ENCODE assay signal across 23 cellular contexts in genomic region chr19:2497186-2497585, GRCh38. TPM values are rescaled to one million over a fixed set of nuclear protein-coding genes. Genes with fewer than 3 reads are reported as not detected.
A peak's percentile ranks its signal among the peaks of the same experiment; 100 is the strongest.
DNase-seq lines count a peak whose midpoint lies in the region; ATAC-seq and TF ChIP-seq lines count a peak whose summit lies in the region.
"Had no signal": no experiment of that assay in that cellular context is flagged by ENCODE, and none has a peak within 500 bp of the region (broad histone marks: within the 10 kb centered on the region; RNA-seq: fewer than 3 reads in every experiment).

No MANE protein-coding gene starts in this region.

- in situ Hi-C loops in Panc1 (cut with HindIII; ENCODE audit: low pct_unique_long_range_greater_than_20kb, low sequenced_read_pairs), result no loop called here

- peak overlapping the region; percentile 99 for H2BK120ac ChIP-seq in trophoblast cell (ENCODE audit: insufficient read depth, low read length, poor library complexity)

- no peak overlapping the region for H2AFZ ChIP-seq in trophoblast cell (ENCODE audit: insufficient read depth, low read length, poor library complexity)
- H2AFZ ChIP-seq: PC-9 had no signal

- no peak overlapping the region for H3K9ac ChIP-seq in trophoblast cell (ENCODE audit: low read length)

- POLR2A ChIA-PET in Panc1 (lab: Charles Lee), result interaction anchor here (0.6 to 1.4 kb wide), 3 partner anchors 21 to 416 kb away, joined by 3 to 8 read pairs (median 4); partner anchors contain the start of gene GADD45B

- peak overlapping the region; percentile 79 for H2BK5ac ChIP-seq in trophoblast cell (ENCODE audit: low read depth, low read length, poor library complexity)

- peak overlapping the region; percentile 23; the same call in 1 of the 2 replicates for H3K27ac ChIP-seq in Panc1 (ENCODE audit: low read length)
- peak overlapping the region; percentile 56 for H3K27ac ChIP-seq in trophoblast cell (ENCODE audit: low read depth, low read length)
- H3K27ac ChIP-seq: PC-9 had no signal

- no peak overlapping the region for H3K4me2 ChIP-seq in trophoblast cell (ENCODE audit: low read length)
- H3K4me2 ChIP-seq: PC-9 had no signal

- H3K36me3 ChIP-seq in Panc1 (ENCODE audit: control insufficient read depth, insufficient read depth, low read length) (no peaks in the 10 kb centered on the region), trophoblast cell (ENCODE audit: control insufficient read depth in 1 of 2, insufficient read depth in 2 of 2, low read length in 2 of 2) (no peaks in the 10 kb centered on the region)

- peak overlapping the region; percentile 12 for H3K14ac ChIP-seq in trophoblast cell (ENCODE audit: low read length)

- H3K4me1 Mint-ChIP-seq in activated T-helper 17 cell treated with anti-CD3 and anti-CD28 coated beads, Interleukin-2, amount 50 U/mL, for 72 hours, result no peaks in the 10 kb centered on the region

- no peaks in the 10 kb centered on the region for H3K36me3 Mint-ChIP-seq in activated T-helper 17 cell treated with anti-CD3 and anti-CD28 coated beads, Interleukin-2, amount 50 U/mL, for 72 hours (ENCODE audit: low read depth)
- H3K36me3 Mint-ChIP-seq: CD4-positive, CD25-positive, alpha-beta regulatory T cell had no signal

- peaks cover 12% of the 10 kb centered on the region for H3K79me2 ChIP-seq in trophoblast cell (ENCODE audit: control insufficient read depth, insufficient read depth, low read length, poor library complexity)

- H3K4me3 ChIP-seq in Panc1 (ENCODE audit: low read depth in 2 of 2, low read length in 2 of 2) (no peak overlapping the region), trophoblast cell (ENCODE audit: low read depth, low read length) (no peak overlapping the region)
- H3K4me3 ChIP-seq: GM12878, PC-9 had no signal

- no peaks in the 10 kb centered on the region for H3K9me3 Mint-ChIP-seq in activated T-helper 17 cell treated with anti-CD3 and anti-CD28 coated beads, Interleukin-2, amount 50 U/mL, for 72 hours
- H3K9me3 Mint-ChIP-seq: CD4-positive, CD25-positive, alpha-beta regulatory T cell had no signal

- peak overlapping the region; percentile 92 for H2AK5ac ChIP-seq in trophoblast cell (ENCODE audit: low read length)

- ATAC-seq in Right ventricle myocardium inferior, result no peak
- ATAC-seq in left ventricle myocardium superior, result no peak
- no peak for ATAC-seq in Panc1
- no peak for ATAC-seq in GM21529 (IDR thresholded peaks at IDR 0.05; ENCODE audit: unreplicated experiment)
- ATAC-seq in activated T-helper 17 cell treated with anti-CD3 and anti-CD28 coated beads, Interleukin-2, amount 50 U/mL, for 72 hours (replicated peaks), result no peak
- ATAC-seq in HG03457 (IDR thresholded peaks at IDR 0.05; ENCODE audit: unreplicated experiment), result no peak
- ATAC-seq: GM12878, HCT116 had no signal

- H3K9me3 ChIP-seq in Panc1 (ENCODE audit: control insufficient read depth, insufficient read depth, low read depth, low read length) (no peaks in the 10 kb centered on the region), trophoblast cell (ENCODE audit: insufficient read depth, low read depth, low read length) (peaks cover 9% of the 10 kb centered on the region)

- peak; percentile 33 for DNase-seq in Right ventricle myocardium inferior (ENCODE audit: missing footprints)
- no peak for DNase-seq in left ventricle myocardium superior
- no peak for DNase-seq in Panc1 (ENCODE audit: low read depth, low spot score)
- peak; percentile 88 for DNase-seq in islet precursor cell
- DNase-seq in trophoblast cell, result peak; percentile 50
- DNase-seq: 8988T; CD4-positive, CD25-positive, alpha-beta regulatory T cell; GDM1; KG1; MM.1S; NCI-H2029; NCI-H446 treated with DMSO at 0.1 percent for 48 hours; NCI-H526; NCI-H82; NK-92 treated with Interleukin-12 subunit alpha and Interleukin-12 subunit beta, amount 100 ng/mL, for 24 hours; PC-9; RPMI8226; SHP77 treated with DMSO at 0.1 percent for 48 hours had no signal

- no peak overlapping the region for H3K27ac Mint-ChIP-seq in activated T-helper 17 cell treated with anti-CD3 and anti-CD28 coated beads, Interleukin-2, amount 50 U/mL, for 72 hours
- H3K27ac Mint-ChIP-seq: CD4-positive, CD25-positive, alpha-beta regulatory T cell had no signal

- intact Hi-C loops in Right ventricle myocardium inferior (cut with DNase I) (loop anchor here (5.0 kb wide), 1 partner anchor 45 kb away; no protein-coding TSS in a partner anchor), left ventricle myocardium superior (cut with micrococcal nuclease) (no loop called here), Panc1 (cut with micrococcal nuclease; ENCODE audit: unreplicated experiment) (no loop called here)

- H4K8ac ChIP-seq in trophoblast cell (ENCODE audit: low read depth, low read length), result peak overlapping the region; percentile 40

- no peak for TF ChIP-seq CTCF in Panc1 (IDR thresholded peaks at IDR 0.05)

- H3K4ac ChIP-seq in trophoblast cell (ENCODE audit: low read depth, low read length), result no peak overlapping the region

- no peak overlapping the region for H4K12ac ChIP-seq in trophoblast cell (ENCODE audit: low read depth, low read length)

- no peak overlapping the region for H3K4me3 Mint-ChIP-seq in activated T-helper 17 cell treated with anti-CD3 and anti-CD28 coated beads, Interleukin-2, amount 50 U/mL, for 72 hours

- no CpG with 5 or more reads among the region's 10 CpGs for WGBS in trophoblast cell (ENCODE audit: extremely low coverage, insufficient coverage, insufficient read length)

- H3K79me1 ChIP-seq in trophoblast cell (ENCODE audit: low read length), result peaks cover 66% of the 10 kb centered on the region

- CTCF ChIA-PET in Panc1 (lab: Charles Lee), result no interaction called here

- peaks cover 5% of the 10 kb centered on the region for H3K27me3 Mint-ChIP-seq in activated T-helper 17 cell treated with anti-CD3 and anti-CD28 coated beads, Interleukin-2, amount 50 U/mL, for 72 hours

- H2BK12ac ChIP-seq in trophoblast cell (ENCODE audit: low read length), result peak overlapping the region; percentile 70

- peak overlapping the region; percentile 56 for H3K18ac ChIP-seq in trophoblast cell (ENCODE audit: low read length)

- no TSS peak for BruUV-seq in Panc1 (replicated peaks; lab: Mats Ljungman, UMichigan)

- no peak overlapping the region for H3K23ac ChIP-seq in trophoblast cell (ENCODE audit: low read length)

- H3K4me1 ChIP-seq in Panc1 (ENCODE audit: control insufficient read depth, insufficient read depth, low read length), result peaks cover 26% of the 10 kb centered on the region
- H3K4me1 ChIP-seq in trophoblast cell (ENCODE audit: control insufficient read depth in 1 of 2, insufficient read depth in 2 of 2, low read length in 2 of 2), result peaks cover 39 to 48% of the 10 kb centered on the region in 2 experiments

- H4K91ac ChIP-seq in trophoblast cell (ENCODE audit: low read depth, low read length), result peak overlapping the region; percentile 87

- H3K27me3 ChIP-seq in Panc1 (ENCODE audit: control insufficient read depth, insufficient read depth, low read length) (no peaks in the 10 kb centered on the region), trophoblast cell (ENCODE audit: insufficient read depth, low read length) (no peaks in the 10 kb centered on the region)

RNA-seq across cellular contexts. Expression of gene GADD45B, which starts 21.3 kb away (rescaled TPM):
- total RNA-seq in Right ventricle myocardium inferior, result 39.8 TPM
- total RNA-seq in left ventricle myocardium superior, result 42.3 TPM
- total RNA-seq in Panc1 (2021; ENCODE audit: unreplicated experiment), result 56.2 TPM
- 43.3 TPM for polyA plus RNA-seq in Panc1 (2012; ENCODE audit: insufficient read length)
- polyA plus RNA-seq in trophoblast cell (2013), result 89.4 and 93.2 TPM in 2 replicates
- 10 to 100 TPM; 40.6 to 80.0 TPM for total RNA-seq in activated T-helper 17 cell treated with anti-CD3 and anti-CD28 coated beads, Interleukin-2, amount 50 U/mL, for 72 hours

RNA-seq across cellular contexts. Expression of gene LMNB2, which starts 40.4 kb away (rescaled TPM):
- total RNA-seq in Right ventricle myocardium inferior, result 19.2 TPM
- total RNA-seq in left ventricle myocardium superior, result 17.7 TPM
- 159 TPM for total RNA-seq in Panc1 (2021; ENCODE audit: unreplicated experiment)
- polyA plus RNA-seq in Panc1 (2012; ENCODE audit: insufficient read length), result 166 TPM
- 103 and 105 TPM in 2 replicates for polyA plus RNA-seq in trophoblast cell (2013)
- 10 to 100 TPM; 63.3 to 98.7 TPM for total RNA-seq in activated T-helper 17 cell treated with anti-CD3 and anti-CD28 coated beads, Interleukin-2, amount 50 U/mL, for 72 hours

Comparison
In these comparisons a context has a peak if more than half of its experiments do, and no peak if none do; other contexts are left out.
1. DNase-seq: peak in Right ventricle myocardium inferior (single experiment), islet precursor cell (single experiment) and trophoblast cell (2 of 2); none in left ventricle myocardium superior (single experiment) and Panc1 (single experiment).